ENCODE assay signal across 8 cellular contexts in genomic region chr1:9942939-9943807, GRCh38. TPM values are rescaled to one million over a fixed set of nuclear protein-coding genes. Genes with fewer than 3 reads are reported as not detected.
A peak's percentile ranks its signal among the peaks of the same experiment; 100 is the strongest.
DNase-seq lines count a peak whose midpoint lies in the region; ATAC-seq and TF ChIP-seq lines count a peak whose summit lies in the region.

TSS of gene LZIC (minus strand) at chr1:9943391. CDS start at chr1:9936619, 6,772 bp downstream.
TSS of gene NMNAT1 (plus strand) at chr1:9943475. CDS start at chr1:9972074, 28,599 bp downstream.

- peaks cover 14% of the 10 kb centered on the region for H3K79me2 ChIP-seq in osteoblast (ENCODE audit: insufficient read depth, low read length)

- H3K9me3 Mint-ChIP-seq in activated naive CD4-positive, alpha-beta T cell treated with anti-CD3 and anti-CD28 coated beads, Interleukin-2, amount 50 U/mL, for 72 hours = no peaks in the 10 kb centered on the region

- peak within 1 kb of the TSS; percentile 96 to 99 for H3K27ac Mint-ChIP-seq in activated naive CD4-positive, alpha-beta T cell treated with anti-CD3 and anti-CD28 coated beads, Interleukin-2, amount 50 U/mL, for 72 hours

- intact Hi-C loops in head of caudate nucleus (cut with DNase I) = loop anchor here (2.0 to 10.0 kb wide), 3 partner anchors 32 to 209 kb away; partner anchors contain the start of gene CTNNBIP1
- intact Hi-C loops in testis (cut with DNase I; ENCODE audit: low total_unique reads) = loop anchor here (10.0 kb wide), 1 partner anchor 68 kb away; no protein-coding TSS in a partner anchor

- peak; percentile 88 for ATAC-seq in HG02571 (IDR thresholded peaks at IDR 0.05; ENCODE audit: unreplicated experiment)
- ATAC-seq in SK-N-SH treated with all-trans-retinoic acid at 6 μM for 48 hours = peak; percentile 98
- peak; percentile 98 to 99 for ATAC-seq in activated naive CD4-positive, alpha-beta T cell treated with anti-CD3 and anti-CD28 coated beads, Interleukin-2, amount 50 U/mL, for 72 hours

- H3K36me3 ChIP-seq in GM06990 (ENCODE audit: control insufficient read depth, insufficient read depth, low read length) = no peaks in the 10 kb centered on the region; the same call in none of the 2 replicates
- H3K36me3 ChIP-seq in osteoblast (ENCODE audit: insufficient read depth, low read length) = peaks cover 11% of the 10 kb centered on the region
- no peaks in the 10 kb centered on the region for H3K36me3 ChIP-seq in testis (ENCODE audit: low read depth, missing control alignments)

- no peak for TF ChIP-seq CTCF in GM06990 (IDR thresholded peaks at IDR 0.05; ENCODE audit: insufficient read depth, low read length, poor library complexity, severe bottlenecking)
- TF ChIP-seq CTCF in NB4 (IDR thresholded peaks at IDR 0.05; ENCODE audit: low read depth, low read length) = no peak
- no peak for TF ChIP-seq CTCF in osteoblast (IDR thresholded peaks at IDR 0.05; ENCODE audit: extremely low read depth, low read depth, low read length)
- TF ChIP-seq CTCF in testis (IDR thresholded peaks at IDR 0.05) = no peak

- peak within 1 kb of the TSS; percentile 98 for H3K4me2 ChIP-seq in osteoblast (ENCODE audit: insufficient read depth, low read length)

- no peaks in the 10 kb centered on the region for H4K20me1 ChIP-seq in osteoblast (ENCODE audit: insufficient read depth, low read length)

- 0 to 1% methylated on average over 37 to 52 of the region's 55 CpGs for WGBS in testis, 2 donors

- peaks cover 13 to 14% of the 10 kb centered on the region in 2 donors for H3K36me3 Mint-ChIP-seq in activated naive CD4-positive, alpha-beta T cell treated with anti-CD3 and anti-CD28 coated beads, Interleukin-2, amount 50 U/mL, for 72 hours

- DNase-seq in GM06990 (ENCODE audit: extremely low read depth, insufficient read length) = peak; percentile 97
- peak; percentile 95 for DNase-seq in NB4 (ENCODE audit: low read depth)
- peak; percentile 93 to 97 for DNase-seq in activated naive CD4-positive, alpha-beta T cell treated with anti-CD3 and anti-CD28 coated beads, Interleukin-2, amount 50 U/mL, for 72 hours (ENCODE audit: low spot score in 2 of 2)
- peak; percentile 86 to 97 (median 94) for DNase-seq in head of caudate nucleus
- DNase-seq in osteoblast (ENCODE audit: insufficient read length, low spot score, missing footprints) = peak; percentile 98
- DNase-seq in testis = peak; percentile 96

- H3K27me3 ChIP-seq in GM06990 (replicated peaks; ENCODE audit: control insufficient read depth, insufficient read depth, low read length) (no peaks in the 10 kb centered on the region), osteoblast (ENCODE audit: insufficient read depth, low read length) (no peaks in the 10 kb centered on the region), testis (no peaks in the 10 kb centered on the region)

- peak; percentile 84 for TF ChIP-seq POLR2A in NB4 (IDR thresholded peaks at IDR 0.05; ENCODE audit: extremely low read depth, insufficient read length)
- TF ChIP-seq POLR2A in testis (IDR thresholded peaks at IDR 0.05) = peak; percentile 7

- peak within 1 kb of the TSS; percentile 99 for H2AFZ ChIP-seq in osteoblast (ENCODE audit: low read length)

- H3K27ac ChIP-seq in osteoblast (ENCODE audit: low read depth, low read length) (peak within 1 kb of the TSS; percentile 87), testis (peak within 1 kb of the TSS; percentile 55 to 92)

- H3K4me3 ChIP-seq in GM06990 (replicated peaks; ENCODE audit: low read depth, low read length) (peak within 1 kb of the TSS; percentile 72), NB4 (ENCODE audit: low read depth, low read length) (peak within 1 kb of the TSS; percentile 99), osteoblast (ENCODE audit: insufficient read depth, low read length) (peak within 1 kb of the TSS; percentile 93), testis (peak within 1 kb of the TSS; percentile 77 to 80)

- no peaks in the 10 kb centered on the region for H3K4me1 ChIP-seq in osteoblast (ENCODE audit: insufficient read depth, low read length)
- H3K4me1 ChIP-seq in testis = no peaks in the 10 kb centered on the region

- H3K9me3 ChIP-seq in osteoblast (ENCODE audit: low read depth, low read length) (no peaks in the 10 kb centered on the region), testis (no peaks in the 10 kb centered on the region)

TF ChIP-seq in SK-N-SH treated with all-trans-retinoic acid at 6 μM for 48 hours, 23 proteins besides CTCF, POLR2A, EP300 and RAD21:
- TF ChIP-seq BACH2 (CRISPR knock-in tag; IDR thresholded peaks at IDR 0.05; ENCODE audit: borderline replicate concordance) (no peak), ZFP30 (CRISPR knock-in tag; IDR thresholded peaks at IDR 0.05) (no peak), OSR1 (CRISPR knock-in tag; IDR thresholded peaks at IDR 0.05) (no peak), ISL1 (CRISPR knock-in tag; IDR thresholded peaks at IDR 0.05) (no peak), ZFP3 (CRISPR knock-in tag; IDR thresholded peaks at IDR 0.05) (0 out of 2 replicates have a peak, but pooled peaks have one; percentile 37), POU6F1 (CRISPR knock-in tag; IDR thresholded peaks at IDR 0.05; ENCODE audit: borderline replicate concordance, low read depth) (peak; percentile 35; the same call in 1 of the 2 replicates), CSDC2 (CRISPR knock-in tag; IDR thresholded peaks at IDR 0.05) (no peak), PPARA (CRISPR knock-in tag; IDR thresholded peaks at IDR 0.05; ENCODE audit: borderline replicate concordance) (no peak), TOX (CRISPR knock-in tag; IDR thresholded peaks at IDR 0.05; ENCODE audit: borderline replicate concordance) (no peak), SNAI2 (CRISPR knock-in tag; IDR thresholded peaks at IDR 0.05) (no peak), RARB (CRISPR knock-in tag; IDR thresholded peaks at IDR 0.05) (no peak), ZNF565 (CRISPR knock-in tag; conservative IDR thresholded peaks at IDR 0.05; ENCODE audit: low read depth) (no peak)

RNA-seq across cellular contexts. Expression of gene LZIC, which starts in this region (rescaled TPM):
- 10 to 100 TPM; 14.0 to 30.8 TPM for total RNA-seq in activated naive CD4-positive, alpha-beta T cell treated with anti-CD3 and anti-CD28 coated beads, Interleukin-2, amount 50 U/mL, for 72 hours
- total RNA-seq in osteoblast (34.5 and 37.6 TPM in 2 replicates), testis (10 to 100 TPM; 48.6 to 49.4 TPM)
- 104 TPM for polyA plus RNA-seq in testis (ENCODE audit: insufficient read depth, low read depth, low replicate concordance)

RNA-seq across cellular contexts. Expression of gene NMNAT1, which starts in this region (rescaled TPM):
- total RNA-seq in activated naive CD4-positive, alpha-beta T cell treated with anti-CD3 and anti-CD28 coated beads, Interleukin-2, amount 50 U/mL, for 72 hours = 10 to 100 TPM in 1 of 2 donors, 1 to 10 TPM in 1; 6.0 to 13.1 TPM
- total RNA-seq in osteoblast = 9.7 and 10.5 TPM in 2 replicates
- 10 to 100 TPM in 1 of 2 donors, 1 to 10 TPM in 1; 8.1 to 13.0 TPM for total RNA-seq in testis
- 12.2 TPM for polyA plus RNA-seq in testis (ENCODE audit: insufficient read depth, low read depth, low replicate concordance)

Comparison
In these comparisons a context has a peak if more than half of its experiments do, and no peak if none do; other contexts are left out.
1. Peak in every context shown above with its lines: DNase-seq, ATAC-seq, H3K4me3 ChIP-seq and H3K27ac ChIP-seq.